ENCODE assay signal across 8 cellular contexts in the genomic region with DNA sequence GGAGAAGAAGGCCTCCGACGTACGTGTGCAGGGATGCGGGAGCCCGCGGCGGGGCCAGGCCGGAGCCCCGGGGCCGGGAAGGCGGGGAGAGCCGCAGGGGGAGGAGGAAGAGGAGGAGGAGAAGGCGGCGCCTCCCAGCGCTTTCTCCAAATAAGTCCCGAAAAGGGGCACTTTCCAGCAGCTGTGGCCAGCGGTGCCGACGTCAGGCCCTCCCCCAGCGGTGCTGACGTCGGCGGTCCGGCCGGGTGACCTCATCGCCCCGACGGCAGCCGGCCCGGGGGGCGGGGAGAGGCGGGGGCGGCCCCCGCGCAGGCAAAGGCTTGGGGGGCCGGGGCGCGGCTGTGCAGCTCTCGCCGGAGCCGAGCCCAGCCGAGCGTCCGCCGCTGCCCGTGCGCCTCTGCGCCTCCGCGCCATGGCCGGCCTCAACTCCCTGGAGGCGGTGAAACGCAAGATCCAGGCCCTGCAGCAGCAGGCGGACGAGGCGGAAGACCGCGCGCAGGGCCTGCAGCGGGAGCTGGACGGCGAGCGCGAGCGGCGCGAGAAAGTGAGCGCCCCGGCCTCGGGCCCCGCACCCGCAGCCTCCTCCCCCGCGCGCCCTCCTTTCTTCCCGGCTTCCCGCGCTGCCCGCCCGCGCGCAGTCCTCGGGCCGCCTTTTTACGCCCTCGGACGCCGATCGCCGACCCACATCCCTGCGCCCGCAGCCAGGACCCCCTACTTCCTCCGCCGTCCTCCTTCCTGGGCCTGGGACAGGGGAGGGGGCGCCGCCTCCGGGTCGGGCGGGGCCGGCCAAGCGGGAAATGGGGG. TPM values are rescaled to one million over a fixed set of nuclear protein-coding genes. Genes with fewer than 3 reads are reported as not detected.
DNase-seq lines count a peak whose midpoint lies in the region; ATAC-seq and TF ChIP-seq lines count a peak whose summit lies in the region.

A gene (plus strand): TSS at position 342 of the 804 bp plus-strand sequence. CDS start 71 bp downstream, at position 413.

- peak within 1 kb of the TSS; percentile 67 for H2BK12ac ChIP-seq in trophoblast cell (ENCODE audit: low read length)

- WGBS in trophoblast cell (ENCODE audit: extremely low coverage, insufficient coverage, insufficient read length): no CpG with 5 or more reads among the region's 101 CpGs
- WGBS in tibial nerve, 2 donors: 1 to 2% methylated on average over 17 to 84 of the region's 101 CpGs

- peak within 1 kb of the TSS; percentile 85 for H3K4me2 ChIP-seq in trophoblast cell (ENCODE audit: low read length)

- H3K9ac ChIP-seq in trophoblast cell (ENCODE audit: low read length): peak within 1 kb of the TSS; percentile 100

- in situ Hi-C loops in KBM-7 (cut with MboI; ENCODE audit: low pct_unique_long_range_greater_than_20kb, low sequenced_read_pairs): no loop called here

- H3K27ac Mint-ChIP-seq in activated naive CD8-positive, alpha-beta T cell treated with anti-CD3 and anti-CD28 coated beads, Interleukin-2, amount 50 U/mL, for 24 hours: peak within 1 kb of the TSS; percentile 97

- H3K4me3 Mint-ChIP-seq in activated naive CD8-positive, alpha-beta T cell treated with anti-CD3 and anti-CD28 coated beads, Interleukin-2, amount 50 U/mL, for 24 hours: peak within 1 kb of the TSS; percentile 92

- H3K9me3 Mint-ChIP-seq in activated naive CD8-positive, alpha-beta T cell treated with anti-CD3 and anti-CD28 coated beads, Interleukin-2, amount 50 U/mL, for 24 hours: no peaks in the 10 kb centered on the region

- TF ChIP-seq EP300 in tibial nerve (IDR thresholded peaks at IDR 0.05): peak; percentile 94 to 96

- no peaks in the 10 kb centered on the region for H3K27me3 ChIP-seq in trophoblast cell (ENCODE audit: insufficient read depth, low read length)
- H3K27me3 ChIP-seq in tibial nerve: no peaks in the 10 kb centered on the region

- ATAC-seq in GM21390 (IDR thresholded peaks at IDR 0.05; ENCODE audit: unreplicated experiment): peak; percentile 50
- peak; percentile 57 for ATAC-seq in activated naive CD8-positive, alpha-beta T cell treated with anti-CD3 and anti-CD28 coated beads, Interleukin-2, amount 50 U/mL, for 24 hours

- H3K14ac ChIP-seq in trophoblast cell (ENCODE audit: low read length): peak within 1 kb of the TSS; percentile 97

- peak within 1 kb of the TSS; percentile 100 for H3K4ac ChIP-seq in trophoblast cell (ENCODE audit: low read depth, low read length)

- intact Hi-C loops in cardiac septum (cut with DNase I): no loop called here

- peak; percentile 86 to 94 for TF ChIP-seq POLR2A in tibial nerve (IDR thresholded peaks at IDR 0.05)

- peak in 3 of 5 experiments; percentile 10 to 30 (median 27) for TF ChIP-seq CTCF in tibial nerve (IDR thresholded peaks at IDR 0.05)

- peak within 1 kb of the TSS; percentile 88 for H4K91ac ChIP-seq in trophoblast cell (ENCODE audit: low read depth, low read length)

- H3K36me3 ChIP-seq in trophoblast cell (ENCODE audit: control insufficient read depth in 1 of 2, insufficient read depth in 2 of 2, low read length in 2 of 2) (peaks cover 16 to 18% of the 10 kb centered on the region in 2 experiments), tibial nerve (peaks cover 0 to 4% (median 0%) of the 10 kb centered on the region in 3 donors)

- peaks cover 39% of the 10 kb centered on the region for H3K79me2 ChIP-seq in trophoblast cell (ENCODE audit: control insufficient read depth, insufficient read depth, low read length, poor library complexity)

- peak within 1 kb of the TSS; percentile 96 for H3K27ac ChIP-seq in trophoblast cell (ENCODE audit: low read depth, low read length)
- H3K27ac ChIP-seq in tibial nerve: peak within 1 kb of the TSS; percentile 98 to 100 (median 100)

- no peak within 1 kb of the TSS for H3K23ac ChIP-seq in trophoblast cell (ENCODE audit: low read length)

- H2BK120ac ChIP-seq in trophoblast cell (ENCODE audit: insufficient read depth, low read length, poor library complexity): peak within 1 kb of the TSS; percentile 90

- H3K4me3 ChIP-seq in trophoblast cell (ENCODE audit: low read depth, low read length): peak within 1 kb of the TSS; percentile 99
- H3K4me3 ChIP-seq in tibial nerve: peak within 1 kb of the TSS; percentile 76 to 98 (median 94)

- peak within 1 kb of the TSS; percentile 99 for H3K18ac ChIP-seq in trophoblast cell (ENCODE audit: low read length)

- peak within 1 kb of the TSS; percentile 88 for H2AK5ac ChIP-seq in trophoblast cell (ENCODE audit: low read length)

- H4K12ac ChIP-seq in trophoblast cell (ENCODE audit: low read depth, low read length): peak within 1 kb of the TSS; percentile 33

- H3K4me1 Mint-ChIP-seq in activated naive CD8-positive, alpha-beta T cell treated with anti-CD3 and anti-CD28 coated beads, Interleukin-2, amount 50 U/mL, for 24 hours: peaks cover 74% of the 10 kb centered on the region

- peaks cover 32% of the 10 kb centered on the region for H3K36me3 Mint-ChIP-seq in activated naive CD8-positive, alpha-beta T cell treated with anti-CD3 and anti-CD28 coated beads, Interleukin-2, amount 50 U/mL, for 24 hours (ENCODE audit: low read depth)

- H3K9me3 ChIP-seq in trophoblast cell (ENCODE audit: insufficient read depth, low read depth, low read length) (no peaks in the 10 kb centered on the region), tibial nerve (no peaks in the 10 kb centered on the region)

- H4K8ac ChIP-seq in trophoblast cell (ENCODE audit: low read depth, low read length): peak within 1 kb of the TSS; percentile 80

- H3K4me1 ChIP-seq in trophoblast cell (ENCODE audit: control insufficient read depth in 1 of 2, insufficient read depth in 2 of 2, low read length in 2 of 2) (peaks cover 10 to 19% of the 10 kb centered on the region in 2 experiments), tibial nerve (peaks cover 0 to 46% (median 40%) of the 10 kb centered on the region in 4 donors)

- H3K27me3 Mint-ChIP-seq in activated naive CD8-positive, alpha-beta T cell treated with anti-CD3 and anti-CD28 coated beads, Interleukin-2, amount 50 U/mL, for 24 hours: no peaks in the 10 kb centered on the region

- H3K79me1 ChIP-seq in trophoblast cell (ENCODE audit: low read length): peaks cover 35% of the 10 kb centered on the region

- peak within 1 kb of the TSS; percentile 96 for H2BK5ac ChIP-seq in trophoblast cell (ENCODE audit: low read depth, low read length, poor library complexity)

- DNase-seq in DMS114 treated with DMSO at 0.1 percent for 48 hours (lab: John Stamatoyannopoulos, UW; ENCODE audit: unreplicated experiment) (peak; percentile 86), KBM-7 (peak; percentile 91), SW480 (ENCODE audit: low spot score) (peak; percentile 92), cardiac septum (ENCODE audit: low spot score) (peak; percentile 95), trophoblast cell (peak; percentile 97 to 98), tibial nerve (ENCODE audit: low spot score in 2 of 2) (peak; percentile 85 to 87)
- peak; percentile 92 for DNase-seq in activated naive CD8-positive, alpha-beta T cell treated with anti-CD3 and anti-CD28 coated beads, Interleukin-2, amount 50 U/mL, for 24 hours

- peak within 1 kb of the TSS; percentile 87 for H2AFZ ChIP-seq in trophoblast cell (ENCODE audit: insufficient read depth, low read length, poor library complexity)

RNA-seq across cellular contexts. Expression of the gene that starts here (rescaled TPM):
- 95.4 TPM for total RNA-seq in cardiac septum
- 859 and 864 TPM in 2 replicates for polyA plus RNA-seq in trophoblast cell (2013)
- 100 to 1,000 TPM; 471 to 530 (median 493) TPM for total RNA-seq in tibial nerve

Comparison
In these comparisons a context has a peak if more than half of its experiments do, and no peak if none do; other contexts are left out.
1. Peak in every context shown above with its lines: DNase-seq, ATAC-seq, H3K4me3 ChIP-seq and H3K27ac ChIP-seq.